ENCODE assay signal across 7 cellular contexts in genomic region chr16:88287219-88287618, GRCh38.
A peak's percentile ranks its signal among the peaks of the same experiment; 100 is the strongest.
DNase-seq lines count a peak whose midpoint lies in the region; ATAC-seq, FAIRE-seq and TF ChIP-seq lines count a peak whose summit lies in the region.

No MANE protein-coding gene starts in this region.

- H3K4me1 ChIP-seq in CD4-positive, CD25-positive, alpha-beta regulatory T cell (ENCODE audit: control insufficient read depth, insufficient read depth, low read length, poor library complexity, severe bottlenecking), result no peaks in the 10 kb centered on the region

- no peaks in the 10 kb centered on the region for H3K4me1 Mint-ChIP-seq in CD4-positive, CD25-positive, alpha-beta regulatory T cell

- no peak overlapping the region for H3K27ac ChIP-seq in CD4-positive, CD25-positive, alpha-beta regulatory T cell (ENCODE audit: insufficient read depth, low read length, poor library complexity, severe bottlenecking)

- peaks cover 3% of the 10 kb centered on the region for H3K36me3 Mint-ChIP-seq in CD4-positive, CD25-positive, alpha-beta regulatory T cell

- no peaks in the 10 kb centered on the region for H3K36me3 ChIP-seq in CD4-positive, CD25-positive, alpha-beta regulatory T cell (ENCODE audit: control insufficient read depth, insufficient read depth, low read length)

- peak; percentile 80 for TF ChIP-seq CTCF in GM12873 (IDR thresholded peaks at IDR 0.05; ENCODE audit: insufficient read depth, low read depth, low read length, missing control alignments)

- peaks cover 0 to 7% (median 2%) of the 10 kb centered on the region in 7 donors for H3K9me3 Mint-ChIP-seq in CD4-positive, CD25-positive, alpha-beta regulatory T cell

- no peak for FAIRE-seq in RCC 7860 (lab: Jason Lieb, UNC)

- H3K27me3 Mint-ChIP-seq in CD4-positive, CD25-positive, alpha-beta regulatory T cell, result no peaks in the 10 kb centered on the region

- no peak overlapping the region for H3K4me3 Mint-ChIP-seq in CD4-positive, CD25-positive, alpha-beta regulatory T cell

- H3K9me3 ChIP-seq in CD4-positive, CD25-positive, alpha-beta regulatory T cell (ENCODE audit: control insufficient read depth in 2 of 2, low read length in 2 of 2), result peaks cover 8 to 27% of the 10 kb centered on the region in 2 experiments

- no peaks in the 10 kb centered on the region for H3K27me3 ChIP-seq in CD4-positive, CD25-positive, alpha-beta regulatory T cell (ENCODE audit: control insufficient read depth, insufficient read depth, low read length)

- DNase-seq in CD4-positive, CD25-positive, alpha-beta regulatory T cell, result peak in 2 of 3 donors; percentile 11 to 43
- DNase-seq in RCC 7860 (ENCODE audit: low spot score), result peak; percentile 30
- DNase-seq in left lobe of liver (ENCODE audit: low spot score), result no peak
- DNase-seq in medulla oblongata (ENCODE audit: extremely low spot score), result no peak

- ATAC-seq in CD4-positive, CD25-positive, alpha-beta regulatory T cell (ENCODE audit: low read depth in 2 of 2), result no peak
- ATAC-seq in left lobe of liver (peak; percentile 89), GM18868 (IDR thresholded peaks at IDR 0.05; ENCODE audit: unreplicated experiment) (no peak), GM21619 (IDR thresholded peaks at IDR 0.05; ENCODE audit: unreplicated experiment) (no peak)

- H3K4me3 ChIP-seq in CD4-positive, CD25-positive, alpha-beta regulatory T cell (ENCODE audit: low read depth, low read length), result no peak overlapping the region

- H3K27ac Mint-ChIP-seq in CD4-positive, CD25-positive, alpha-beta regulatory T cell, result no peak overlapping the region

Comparison
In these comparisons a context has a peak if more than half of its experiments do, and no peak if none do; other contexts are left out.
1. DNase-seq: peak in CD4-positive, CD25-positive, alpha-beta regulatory T cell (2 of 3) and RCC 7860 (single experiment); none in left lobe of liver (single experiment) and medulla oblongata (single experiment).